ENCODE assay signal across 22 cellular contexts in the genomic region with DNA sequence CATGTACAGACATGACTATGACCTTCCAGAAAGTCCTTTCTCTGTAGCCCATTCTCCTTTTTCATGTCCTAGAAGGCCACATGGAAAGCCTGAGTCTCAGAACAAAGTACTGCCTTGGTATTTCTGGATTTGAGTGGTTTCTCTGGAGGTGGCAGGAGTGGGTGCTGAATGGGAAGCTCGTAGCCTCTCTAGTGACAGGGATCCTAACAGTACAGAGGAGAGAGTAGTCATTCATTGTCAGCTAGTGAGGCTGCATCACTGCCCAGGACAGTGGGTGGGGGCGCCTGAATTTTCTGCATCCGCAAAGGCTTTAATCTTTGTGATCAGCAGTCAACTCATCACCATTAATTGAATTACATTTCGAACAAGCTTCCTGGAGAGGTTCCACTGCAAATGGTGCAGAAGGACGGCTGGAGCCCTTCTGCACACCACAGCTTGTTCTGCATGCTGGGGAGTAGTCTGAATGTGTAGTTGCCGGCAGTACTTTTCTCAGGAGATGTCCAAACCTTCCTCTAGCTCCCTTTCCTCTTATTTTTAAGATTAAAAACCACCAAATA.
"Had no signal": no experiment of that assay in that cellular context is flagged by ENCODE, and none has a peak within 500 bp of the region (broad histone marks: within the 10 kb centered on the region; RNA-seq: fewer than 3 reads in every experiment).

No MANE protein-coding gene starts in this region.

- H3K9me3 ChIP-seq: colonic mucosa, gastroesophageal sphincter, ovary, prostate gland, tibial nerve had no signal

- H2AFZ ChIP-seq: hepatocyte had no signal

- H3K4me3 Mint-ChIP-seq: activated CD4-positive, alpha-beta T cell treated with anti-CD3 and anti-CD28 coated beads for 36 hours; activated CD8-positive, alpha-beta T cell treated with anti-CD3 and anti-CD28 coated beads, Interleukin-2, amount 10 ng/mL, durations not matched to agents 7 days and 5 days; activated T-helper 1 cell treated with anti-CD3 and anti-CD28 coated beads, Interleukin-12 subunit alpha, Interleukin-12 subunit beta, Interleukin-2, Interleukin-4 antibody, amounts not matched to agents 30 ng/mL and 10 ng/mL and 1 ng/mL, durations not matched to agents 14 hours and 24 hours and 36 hours; mesothelial cell of epicardium; naive B cell; stimulated activated naive B cell treated with anti-CD40 and anti-IgM and Interleukin-4, amounts not matched to agents 10 μg/mL and 1 μg/mL and 100 μg/mL, for 72 hours had no signal

- H3K4me1 ChIP-seq: colonic mucosa, gastroesophageal sphincter, prostate gland had no signal

- H3K36me3 ChIP-seq: colonic mucosa, gastroesophageal sphincter, ovary, prostate gland, tibial nerve had no signal

- H3K27ac Mint-ChIP-seq: activated CD4-positive, alpha-beta T cell treated with anti-CD3 and anti-CD28 coated beads for 36 hours; activated CD8-positive, alpha-beta T cell treated with anti-CD3 and anti-CD28 coated beads, Interleukin-2, amount 10 ng/mL, durations not matched to agents 7 days and 5 days; activated naive CD4-positive, alpha-beta T cell treated with anti-CD3 and anti-CD28 coated beads, Interleukin-2, amount 50 U/mL, for 72 hours; activated T-helper 1 cell treated with anti-CD3 and anti-CD28 coated beads, Interleukin-12 subunit alpha, Interleukin-12 subunit beta, Interleukin-2, Interleukin-4 antibody, amounts not matched to agents 30 ng/mL and 10 ng/mL and 1 ng/mL, durations not matched to agents 14 hours and 24 hours and 36 hours; mesothelial cell of epicardium; naive B cell; stimulated activated naive B cell treated with anti-CD40 and anti-IgM and Interleukin-4, amounts not matched to agents 10 μg/mL and 1 μg/mL and 100 μg/mL, for 72 hours had no signal

- DNase-seq: activated CD4-positive, alpha-beta T cell treated with anti-CD3 and anti-CD28 coated beads for 36 hours; activated CD4-positive, CD25-positive, alpha-beta regulatory T cell; activated CD8-positive, alpha-beta T cell treated with anti-CD3 and anti-CD28 coated beads, Interleukin-2, amount 10 ng/mL, durations not matched to agents 7 days and 5 days; anterior cingulate cortex; cerebellar nuclear complex; colonic mucosa; effector CD8-positive, alpha-beta T cell; islet precursor cell; left ventricle myocardium superior; naive B cell; ovary; retina; stimulated activated CD4-positive, alpha-beta T cell treated with anti-CD3 and anti-CD28 coated beads, Interleukin-4, amount 100 ng/mL, for 24 hours; stimulated activated naive B cell treated with anti-CD40 and anti-IgM and Interleukin-4, amounts not matched to agents 10 μg/mL and 1 μg/mL and 100 μg/mL, for 72 hours had no signal

- H3K4me2 ChIP-seq: hepatocyte had no signal

- H3K27me3 ChIP-seq: colonic mucosa, gastroesophageal sphincter, hepatocyte, ovary, tibial nerve had no signal

- H3K27ac ChIP-seq: colonic mucosa, gastroesophageal sphincter, hepatocyte, ovary, prostate gland, skin epidermis, tibial nerve had no signal

- H3K79me2 ChIP-seq: hepatocyte had no signal

- H3K4me1 Mint-ChIP-seq: activated CD4-positive, alpha-beta T cell treated with anti-CD3 and anti-CD28 coated beads for 36 hours; mesothelial cell of epicardium had no signal

- H3K4me3 ChIP-seq: colonic mucosa, gastroesophageal sphincter, hepatocyte, ovary, prostate gland, skin epidermis, tibial nerve had no signal

- ATAC-seq: activated CD4-positive, alpha-beta T cell treated with anti-CD3 and anti-CD28 coated beads for 36 hours; activated CD8-positive, alpha-beta T cell treated with anti-CD3 and anti-CD28 coated beads, Interleukin-2, amount 10 ng/mL, durations not matched to agents 7 days and 5 days; activated naive CD4-positive, alpha-beta T cell treated with anti-CD3 and anti-CD28 coated beads, Interleukin-2, amount 50 U/mL, for 72 hours; gastroesophageal sphincter; left ventricle myocardium superior; stimulated activated naive B cell treated with anti-CD40 and anti-IgM and Interleukin-4, amounts not matched to agents 10 μg/mL and 1 μg/mL and 100 μg/mL, for 72 hours had no signal

- H3K27me3 Mint-ChIP-seq: activated CD4-positive, alpha-beta T cell treated with anti-CD3 and anti-CD28 coated beads for 36 hours had no signal

- H3K36me3 Mint-ChIP-seq: activated naive CD4-positive, alpha-beta T cell treated with anti-CD3 and anti-CD28 coated beads, Interleukin-2, amount 50 U/mL, for 72 hours; mesothelial cell of epicardium; naive B cell; stimulated activated naive B cell treated with anti-CD40 and anti-IgM and Interleukin-4, amounts not matched to agents 10 μg/mL and 1 μg/mL and 100 μg/mL, for 72 hours had no signal

- H3K9me3 Mint-ChIP-seq: activated naive CD4-positive, alpha-beta T cell treated with anti-CD3 and anti-CD28 coated beads, Interleukin-2, amount 50 U/mL, for 72 hours; activated T-helper 1 cell treated with anti-CD3 and anti-CD28 coated beads, Interleukin-12 subunit alpha, Interleukin-12 subunit beta, Interleukin-2, Interleukin-4 antibody, amounts not matched to agents 30 ng/mL and 10 ng/mL and 1 ng/mL, durations not matched to agents 14 hours and 24 hours and 36 hours; mesothelial cell of epicardium; naive B cell; stimulated activated naive B cell treated with anti-CD40 and anti-IgM and Interleukin-4, amounts not matched to agents 10 μg/mL and 1 μg/mL and 100 μg/mL, for 72 hours had no signal
